Comparison of ENCODE assay signal across 20 cellular contexts in the genomic region with DNA sequence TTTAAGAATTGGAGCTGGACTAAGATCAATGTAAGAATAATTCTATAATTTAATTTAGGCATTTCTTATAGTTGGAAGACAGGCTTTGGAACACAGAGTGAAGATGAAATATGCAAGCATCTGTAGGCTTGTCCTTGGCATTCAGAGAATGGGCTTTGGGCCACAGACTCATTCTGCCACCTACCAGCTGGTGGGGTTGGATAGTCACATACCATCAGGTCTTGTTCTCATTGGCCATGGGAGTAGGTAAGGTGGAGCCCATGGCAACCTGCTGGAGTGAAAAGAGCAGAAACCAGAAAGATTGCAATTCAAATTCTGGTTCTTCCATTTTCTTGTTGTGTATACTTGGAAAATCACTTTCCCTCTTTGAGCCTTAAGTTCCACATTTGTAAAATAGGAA.
"Had no signal": no experiment of that assay in that cellular context is flagged by ENCODE, and none has a peak within 500 bp of the region (broad histone marks: within the 10 kb centered on the region; RNA-seq: fewer than 3 reads in every experiment).

No MANE protein-coding gene starts in this region.

- H3K27ac ChIP-seq: colonic mucosa, epithelial cell of prostate, esophagus squamous epithelium, gastrocnemius medialis, heart right ventricle, left lung, lower lobe of right lung had no signal

- H3K4me1 ChIP-seq: colonic mucosa, esophagus squamous epithelium, gastrocnemius medialis, heart right ventricle, left lung, lower lobe of right lung had no signal

- H3K27me3 ChIP-seq: colonic mucosa, esophagus squamous epithelium, gastrocnemius medialis, heart right ventricle, left lung had no signal

- H3K4me3 ChIP-seq: colonic mucosa, esophagus squamous epithelium, gastrocnemius medialis, heart right ventricle, left lung, lower lobe of right lung had no signal

- DNase-seq: colonic mucosa; cortex of kidney; effector CD8-positive, alpha-beta T cell; effector memory CD8-positive, alpha-beta T cell; endodermal cell; erythroblast; esophagus squamous epithelium; foreskin fibroblast; foreskin melanocyte; gastrocnemius medialis; glutamatergic neuron; head of caudate nucleus; heart right ventricle; left cardiac atrium; left lung; left ventricle myocardium superior; lower lobe of right lung; mesenchymal stem cell; midbrain had no signal

- H3K9me3 ChIP-seq: colonic mucosa, esophagus squamous epithelium, gastrocnemius medialis, heart right ventricle, left lung, lower lobe of right lung had no signal

- H3K36me3 ChIP-seq: colonic mucosa, esophagus squamous epithelium, gastrocnemius medialis, heart right ventricle, left lung, lower lobe of right lung had no signal
